Comparison of ENCODE assay signal across 13 cellular contexts in genomic region chr14:24377660-24378059, GRCh38. TPM values are rescaled to one million over a fixed set of nuclear protein-coding genes. Genes with fewer than 3 reads are reported as not detected.
DNase-seq lines count a peak whose midpoint lies in the region; ATAC-seq, FAIRE-seq and TF ChIP-seq lines count a peak whose summit lies in the region.
"Had no signal": no experiment of that assay in that cellular context is flagged by ENCODE, and none has a peak within 500 bp of the region (broad histone marks: within the 10 kb centered on the region; RNA-seq: fewer than 3 reads in every experiment).

No MANE protein-coding gene starts in this region.

- H3K23me2 ChIP-seq in H9 (ENCODE audit: insufficient read length, low read depth, low read length, poor library complexity, severe bottlenecking) = no peaks in the 10 kb centered on the region

- H3K27ac ChIP-seq in H9 (ENCODE audit: insufficient read length, low read depth, low read length) (no peak overlapping the region), left lung (no peak overlapping the region)
- H3K27ac ChIP-seq: gastrocnemius medialis, suprapubic skin had no signal

- no peaks in the 10 kb centered on the region for H3K36me3 ChIP-seq in left lung
- H3K36me3 ChIP-seq: gastrocnemius medialis had no signal

- H3K18ac ChIP-seq in H9 (ENCODE audit: insufficient read length, low read depth, low read length) = no peak overlapping the region

- H2BK120ac ChIP-seq in H9 (ENCODE audit: low read depth, low read length, poor library complexity, severe bottlenecking) = no peak overlapping the region

- WGBS in H9 (ENCODE audit: extremely low coverage, insufficient read length, low lambda C conversion rate) = no CpG with 5 or more reads among the region's 2 CpGs

- H3K4ac ChIP-seq in H9 (ENCODE audit: low read depth, low read length) = no peak overlapping the region

- no peak overlapping the region for H3T11ph ChIP-seq in H9 (ENCODE audit: low read length)

- no peak overlapping the region for H3K4me3 ChIP-seq in left lung
- no peak overlapping the region for H3K4me3 ChIP-seq in foreskin fibroblast (ENCODE audit: low read depth in 1 of 2, low read length in 2 of 2)
- H3K4me3 ChIP-seq: gastrocnemius medialis, suprapubic skin had no signal

- no peaks in the 10 kb centered on the region for H3K9me3 ChIP-seq in H9 (ENCODE audit: control insufficient read depth, low read depth, low read length)
- no peaks in the 10 kb centered on the region for H3K9me3 ChIP-seq in left lung
- H3K9me3 ChIP-seq: gastrocnemius medialis, suprapubic skin had no signal

- no peak overlapping the region for H3K23ac ChIP-seq in H9 (ENCODE audit: insufficient read length, low read depth, low read length)

- H3K4me1 ChIP-seq in H9 (ENCODE audit: insufficient read depth, low read length) (peaks cover 3% of the 10 kb centered on the region), left lung (no peaks in the 10 kb centered on the region)

- no peaks in the 10 kb centered on the region for H3K27me3 ChIP-seq in H9 (ENCODE audit: insufficient read depth, low read length)
- H3K27me3 ChIP-seq in left lung = no peaks in the 10 kb centered on the region
- H3K27me3 ChIP-seq: gastrocnemius medialis, suprapubic skin had no signal

- no peaks in the 10 kb centered on the region for H4K20me1 ChIP-seq in H9 (ENCODE audit: control insufficient read depth, insufficient read depth, insufficient read length)

- H3K79me1 ChIP-seq in H9 (ENCODE audit: insufficient read depth, low read depth, low read length, poor library complexity, severe bottlenecking) = no peaks in the 10 kb centered on the region

- H4K91ac ChIP-seq in H9 (ENCODE audit: insufficient read length, low read depth, low read length) = no peak overlapping the region

- no peak overlapping the region for H3K4me3 Mint-ChIP-seq in H9

- no peak overlapping the region for H2BK20ac ChIP-seq in H9 (ENCODE audit: low read depth, low read length, poor library complexity, severe bottlenecking)

- FAIRE-seq in H54 (lab: Jason Lieb, UNC) = no peak

- no peak overlapping the region for H2BK12ac ChIP-seq in H9 (ENCODE audit: insufficient read length, low read depth, low read length)

- no peaks in the 10 kb centered on the region for H3K9me3 Mint-ChIP-seq in H9

- intact Hi-C loops in left lung (cut with DNase I) = no loop called here

- H3K79me2 ChIP-seq in H9 (ENCODE audit: insufficient read depth, low read length) = no peaks in the 10 kb centered on the region

- DNase-seq in DMS53 treated with DMSO at 0.1 percent for 48 hours (lab: John Stamatoyannopoulos, UW; ENCODE audit: unreplicated experiment) (peak; percentile 14), H9 (peak; percentile 73), NCI-H69 (lab: John Stamatoyannopoulos, UW) (peak; percentile 51), left lung (peak in 1 of 2 donors; percentile 59), foreskin fibroblast (no peak), NOMO-1 treated with DMSO at 0.1 percent for 48 hours (lab: John Stamatoyannopoulos, UW; ENCODE audit: unreplicated experiment) (no peak), H54 (ENCODE audit: insufficient read length, low spot score) (no peak)
- DNase-seq: activated CD4-positive, alpha-beta T cell treated with anti-CD3 and anti-CD28 coated beads, Interleukin-2, amount 50 U/mL, for 48 hours; gastrocnemius medialis; HCEC 1CT; NCI-H524 had no signal

- H3K27ac Mint-ChIP-seq in H9 = no peak overlapping the region

- TF ChIP-seq POLR2A in H54 (IDR thresholded peaks at IDR 0.05; ENCODE audit: low read depth, low read length) = no peak

- H4K5ac ChIP-seq in H9 (ENCODE audit: insufficient read length, low read depth, low read length) = no peak overlapping the region

- peaks cover 37 to 46% of the 10 kb centered on the region in 2 experiments for H3K4me1 Mint-ChIP-seq in H9

- H2BK15ac ChIP-seq in H9 (ENCODE audit: low read depth, low read length) = no peak overlapping the region

- H3K4me2 ChIP-seq in H9 (ENCODE audit: insufficient read depth, insufficient read length, low read length) = no peak overlapping the region

- no peak overlapping the region for H2BK5ac ChIP-seq in H9 (ENCODE audit: insufficient read length, low read length)

- no peak overlapping the region for H4K8ac ChIP-seq in H9 (replicated peaks; ENCODE audit: insufficient read length, low read depth, low read length)

- H3K14ac ChIP-seq in H9 (ENCODE audit: insufficient read depth, low read length) = no peak overlapping the region

- H3K36me3 Mint-ChIP-seq in H9 (ENCODE audit: insufficient read depth in 1 of 3, low read depth in 3 of 3) = peaks cover 10 to 27% (median 17%) of the 10 kb centered on the region in 3 experiments

- H2AFZ ChIP-seq in H9 (ENCODE audit: low read length) = no peak overlapping the region

- no peaks in the 10 kb centered on the region; the same call in 1 of the 2 replicates for H3K27me3 Mint-ChIP-seq in H9 (ENCODE audit: low read depth)

- no peak overlapping the region for H2AK5ac ChIP-seq in H9 (ENCODE audit: insufficient read length, low read length)

- TF ChIP-seq CTCF in H9 (conservative IDR thresholded peaks at IDR 0.05) = no peak
- no peak for TF ChIP-seq CTCF in left lung (IDR thresholded peaks at IDR 0.05)
- no peak for TF ChIP-seq CTCF in foreskin fibroblast (IDR thresholded peaks at IDR 0.05; ENCODE audit: low read depth, low read length)

- ATAC-seq in left lung = peak; percentile 86
- no peak for ATAC-seq in HG03432 (IDR thresholded peaks at IDR 0.05; ENCODE audit: unreplicated experiment)
- ATAC-seq: gastrocnemius medialis had no signal

- no peak overlapping the region for H3K9ac ChIP-seq in H9 (ENCODE audit: extremely low read depth, insufficient read length, low read length)

- no peak overlapping the region for H3K56ac ChIP-seq in H9 (ENCODE audit: insufficient read length, low read depth, low read length)

RNA-seq across cellular contexts. Expression of gene NFATC4, which starts 9.7 kb away (rescaled TPM):
- total RNA-seq in H9 (2021) (43.0 and 46.4 TPM in 2 replicates), left lung (10 to 100 TPM; 39.4 to 64.2 TPM)

RNA-seq across cellular contexts. Expression of gene NYNRIN, which starts 21.1 kb away (rescaled TPM):
- 18.1 and 18.7 TPM in 2 replicates for total RNA-seq in H9 (2021)
- total RNA-seq in left lung = 10 to 100 TPM; 16.2 to 23.4 TPM

RNA-seq across cellular contexts. Expression of gene RIPK3, which starts 37.9 kb away (rescaled TPM):
- total RNA-seq in H9 (2021) (0.35 TPM in 1 of 2 replicates, not detected in the other), left lung (10 to 100 TPM; 16.1 to 26.3 TPM)

RNA-seq across cellular contexts. Expression of gene ADCY4, which starts 42.8 kb away (rescaled TPM):
- total RNA-seq in H9 (2021) (0.09 and 0.53 TPM in 2 replicates), left lung (10 to 100 TPM; 38.2 to 45.2 TPM)

RNA-seq across cellular contexts. Expression of gene CBLN3, which starts 51.8 kb away (rescaled TPM):
- total RNA-seq in H9 (2021) (0.39 and 0.44 TPM in 2 replicates), left lung (1 to 10 TPM; 5.9 to 6.4 TPM)

Comparison
In these comparisons a context has a peak if more than half of its experiments do, and no peak if none do; other contexts are left out.
1. DNase-seq: peak in DMS53 treated with DMSO at 0.1 percent for 48 hours (single experiment), H9 (single experiment) and NCI-H69 (single experiment); none in foreskin fibroblast (0 of 2), NOMO-1 treated with DMSO at 0.1 percent for 48 hours (single experiment) and H54 (single experiment).
2. RNA of gene RIPK3, which starts 37.9 kb away (total RNA-seq): 16.1 to 26.3 TPM in left lung; 0.35 TPM in H9; every median in the first group is over 10 times any median in the second.